1 cellular context compared by ENCODE assay signal in genomic region chr5:36904677-36905076, GRCh38.
TF ChIP-seq lines count a peak whose summit lies in the region.

No MANE protein-coding gene starts in this region.

TF ChIP-seq in HepG2, 621 proteins besides CTCF, POLR2A, EP300 and RAD21 (continued from another document):
- no peak for TF ChIP-seq PRDM15 (CRISPR knock-in tag; IDR thresholded peaks at IDR 0.05)
